Comparison of ENCODE assay signal across 17 cellular contexts in the genomic region with DNA sequence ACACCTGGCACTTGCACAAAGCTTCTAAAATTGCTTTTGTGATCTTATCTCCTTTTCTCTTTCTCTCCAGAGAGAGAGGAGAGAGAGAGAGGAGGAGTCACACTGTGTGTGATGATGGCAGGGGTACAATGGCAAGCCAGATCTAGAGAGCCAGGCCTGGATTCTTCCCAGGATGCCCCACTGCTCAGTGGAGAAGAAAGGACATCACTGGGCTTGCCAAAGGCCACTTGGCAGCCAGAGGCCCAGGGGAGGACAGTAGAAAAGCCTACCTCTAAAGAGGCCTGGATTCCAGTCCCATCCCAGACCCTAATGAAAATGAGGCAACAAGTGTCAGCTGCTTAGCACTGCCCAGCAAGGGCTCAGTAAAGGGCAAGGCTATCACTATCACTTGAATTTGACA. TPM values are rescaled to one million over a fixed set of nuclear protein-coding genes. Genes with fewer than 3 reads are reported as not detected.
A peak's percentile ranks its signal among the peaks of the same experiment; 100 is the strongest.
DNase-seq lines count a peak whose midpoint lies in the region; ATAC-seq and TF ChIP-seq lines count a peak whose summit lies in the region.
"Had no signal": no experiment of that assay in that cellular context is flagged by ENCODE, and none has a peak within 500 bp of the region (broad histone marks: within the 10 kb centered on the region; RNA-seq: fewer than 3 reads in every experiment).

No MANE protein-coding gene starts in this region.

- H3K36me3 Mint-ChIP-seq in activated T-cell treated with anti-CD3 and anti-CD28 coated beads, Interleukin-2, amount 50 U/mL, for 72 hours (ENCODE audit: insufficient read depth in 2 of 2) = peaks cover 6 to 18% of the 10 kb centered on the region in 2 donors

- H3K4me1 ChIP-seq in thymus (ENCODE audit: control insufficient read depth, insufficient read depth, low read length) = peaks cover 27% of the 10 kb centered on the region
- H3K4me1 ChIP-seq in mucosa of descending colon (ENCODE audit: low read depth) = peaks cover 4% of the 10 kb centered on the region

- peaks cover 16% of the 10 kb centered on the region for H3K36me3 ChIP-seq in thymus (ENCODE audit: control insufficient read depth, insufficient read depth)
- H3K36me3 ChIP-seq in mucosa of descending colon (ENCODE audit: low read depth) = no peaks in the 10 kb centered on the region

- DNase-seq in activated T-cell treated with anti-CD3 and anti-CD28 coated beads, Interleukin-2, amount 50 U/mL, for 72 hours = no peak
- no peak for DNase-seq in activated T-cell treated with anti-CD3 and anti-CD28 coated beads, Interleukin-2, amount 50 U/mL, for 48 hours
- peak; percentile 26 for DNase-seq in SK-N-DZ (ENCODE audit: low spot score)
- DNase-seq in HT-29 (ENCODE audit: low spot score) = no peak
- DNase-seq in mucosa of descending colon = no peak
- DNase-seq in AML-193 (lab: John Stamatoyannopoulos, UW) = no peak
- DNase-seq: activated CD4-positive, alpha-beta T cell treated with anti-CD3 and anti-CD28 coated beads, Interleukin-2, amount 10 ng/mL, durations not matched to agents 24 days and 14 days; C1 segment of cervical spinal cord; hippocampal formation; psoas muscle; stimulated activated CD4-positive, alpha-beta T cell treated with anti-CD3 and anti-CD28 coated beads, Interleukin-15, amount 100 ng/mL, for 24 hours; T1000 had no signal

- H3K9me3 Mint-ChIP-seq in activated T-cell treated with anti-CD3 and anti-CD28 coated beads, Interleukin-2, amount 50 U/mL, for 72 hours = no peaks in the 10 kb centered on the region
- H3K9me3 Mint-ChIP-seq: activated CD4-positive, alpha-beta T cell treated with anti-CD3 and anti-CD28 coated beads, Interleukin-2, amount 10 ng/mL, durations not matched to agents 24 days and 14 days; activated T-helper 1 cell treated with anti-CD3 and anti-CD28 coated beads, Interleukin-12 subunit alpha, Interleukin-12 subunit beta, Interleukin-2, Interleukin-4 antibody, amounts not matched to agents 30 ng/mL and 10 ng/mL and 1 ng/mL, durations not matched to agents 14 hours and 24 hours and 36 hours had no signal

- ATAC-seq in activated T-cell treated with anti-CD3 and anti-CD28 coated beads, Interleukin-2, amount 50 U/mL, for 72 hours (replicated peaks in 1 of 2) = no peak
- ATAC-seq in HG02870 (IDR thresholded peaks at IDR 0.05; ENCODE audit: unreplicated experiment) = peak; percentile 15
- no peak for ATAC-seq in mucosa of descending colon
- ATAC-seq: psoas muscle had no signal

- TF ChIP-seq CTCF in mucosa of descending colon (IDR thresholded peaks at IDR 0.05) = no peak

- H3K27me3 Mint-ChIP-seq in activated T-cell treated with anti-CD3 and anti-CD28 coated beads, Interleukin-2, amount 50 U/mL, for 72 hours (ENCODE audit: low read depth) = no peaks in the 10 kb centered on the region
- H3K27me3 Mint-ChIP-seq: activated CD4-positive, alpha-beta T cell treated with anti-CD3 and anti-CD28 coated beads, Interleukin-2, amount 10 ng/mL, durations not matched to agents 24 days and 14 days had no signal

- intact Hi-C loops in mucosa of descending colon (cut with DNase I, micrococcal nuclease) = loop anchor here in 1 of 2 donors (10.0 kb wide), 1 partner anchor 253 kb away; no protein-coding TSS in a partner anchor

- H3K9me3 ChIP-seq in thymus (ENCODE audit: control insufficient read depth) = no peaks in the 10 kb centered on the region
- H3K9me3 ChIP-seq in mucosa of descending colon = no peaks in the 10 kb centered on the region
- H3K9me3 ChIP-seq: psoas muscle, suprapubic skin had no signal

- H3K27ac Mint-ChIP-seq in activated T-cell treated with anti-CD3 and anti-CD28 coated beads, Interleukin-2, amount 50 U/mL, for 72 hours = peak overlapping the region; percentile 16
- H3K27ac Mint-ChIP-seq: activated CD4-positive, alpha-beta T cell treated with anti-CD3 and anti-CD28 coated beads, Interleukin-2, amount 10 ng/mL, durations not matched to agents 24 days and 14 days; activated T-helper 1 cell treated with anti-CD3 and anti-CD28 coated beads, Interleukin-12 subunit alpha, Interleukin-12 subunit beta, Interleukin-2, Interleukin-4 antibody, amounts not matched to agents 30 ng/mL and 10 ng/mL and 1 ng/mL, durations not matched to agents 14 hours and 24 hours and 36 hours had no signal

- peak overlapping the region; percentile 74 for H3K27ac ChIP-seq in thymus (ENCODE audit: low read depth)
- H3K27ac ChIP-seq: 22Rv1, psoas muscle, suprapubic skin had no signal

- H3K27me3 ChIP-seq in thymus (ENCODE audit: control insufficient read depth, insufficient read depth) = no peaks in the 10 kb centered on the region
- H3K27me3 ChIP-seq: suprapubic skin had no signal

- H3K4me3 ChIP-seq in thymus (ENCODE audit: low read length) (no peak overlapping the region), mucosa of descending colon (no peak overlapping the region)
- H3K4me3 ChIP-seq: psoas muscle, suprapubic skin had no signal

- H3K4me1 Mint-ChIP-seq in activated T-cell treated with anti-CD3 and anti-CD28 coated beads, Interleukin-2, amount 50 U/mL, for 72 hours (ENCODE audit: low read depth) = peaks cover 6% of the 10 kb centered on the region

- H3K4me3 Mint-ChIP-seq in activated T-cell treated with anti-CD3 and anti-CD28 coated beads, Interleukin-2, amount 50 U/mL, for 72 hours = no peak overlapping the region
- H3K4me3 Mint-ChIP-seq: activated CD4-positive, alpha-beta T cell treated with anti-CD3 and anti-CD28 coated beads, Interleukin-2, amount 10 ng/mL, durations not matched to agents 24 days and 14 days; activated T-helper 1 cell treated with anti-CD3 and anti-CD28 coated beads, Interleukin-12 subunit alpha, Interleukin-12 subunit beta, Interleukin-2, Interleukin-4 antibody, amounts not matched to agents 30 ng/mL and 10 ng/mL and 1 ng/mL, durations not matched to agents 14 hours and 24 hours and 36 hours had no signal

RNA-seq across cellular contexts. Expression of gene XPNPEP1, which starts 41.8 kb away (rescaled TPM):
- total RNA-seq in activated T-cell treated with anti-CD3 and anti-CD28 coated beads, Interleukin-2, amount 50 U/mL, for 72 hours = 10 to 100 TPM; 53.0 to 75.2 TPM
- polyA plus RNA-seq in SK-N-DZ (2014; cell fraction: cytosol; rRNA removed) = 79.7 and 80.4 TPM in 2 replicates
- polyA plus RNA-seq in SK-N-DZ (2014; cell fraction: nucleus; rRNA removed) = 101 and 103 TPM in 2 replicates
- 41.0 TPM for polyA plus RNA-seq in thymus
- total RNA-seq in HT-29 (2014; rRNA removed; shearing (Covaris generic)) = 192 and 240 TPM in 2 replicates
- total RNA-seq in mucosa of descending colon = 10 to 100 TPM; 66.6 to 97.7 (median 87.5) TPM
